11 cellular contexts compared by ENCODE assay signal in genomic region chr15:79329186-79329611, GRCh38. TPM values are rescaled to one million over a fixed set of nuclear protein-coding genes. Genes with fewer than 3 reads are reported as not detected.
A peak's percentile ranks its signal among the peaks of the same experiment; 100 is the strongest.
DNase-seq lines count a peak whose midpoint lies in the region; ATAC-seq and TF ChIP-seq lines count a peak whose summit lies in the region.
"Had no signal": no experiment of that assay in that cellular context is flagged by ENCODE, and none has a peak within 500 bp of the region (broad histone marks: within the 10 kb centered on the region; RNA-seq: fewer than 3 reads in every experiment).

No MANE protein-coding gene starts in this region.

- peaks cover 0 to 5% (median 0%) of the 10 kb centered on the region in 7 donors for H3K4me1 Mint-ChIP-seq in naive thymus-derived CD4-positive, alpha-beta T cell

- H3K27ac ChIP-seq in naive thymus-derived CD4-positive, alpha-beta T cell (ENCODE audit: low read depth, low read length) = no peak overlapping the region

- H3K4me3 Mint-ChIP-seq in naive thymus-derived CD4-positive, alpha-beta T cell = no peak overlapping the region
- H3K4me3 Mint-ChIP-seq: memory B cell had no signal

- peaks cover 0 to 22% (median 0%) of the 10 kb centered on the region in 3 experiments for H3K36me3 ChIP-seq in naive thymus-derived CD4-positive, alpha-beta T cell (ENCODE audit: control insufficient read depth in 2 of 3, insufficient read depth in 3 of 3, low read length in 3 of 3)

- H3K4me1 ChIP-seq in naive thymus-derived CD4-positive, alpha-beta T cell (ENCODE audit: control insufficient read depth in 2 of 2, insufficient read depth in 2 of 2, low read length in 2 of 2) = no peaks in the 10 kb centered on the region

- H3K27me3 ChIP-seq in naive thymus-derived CD4-positive, alpha-beta T cell (ENCODE audit: control insufficient read depth in 2 of 2, insufficient read depth in 2 of 2, low read length in 2 of 2) = no peaks in the 10 kb centered on the region

- intact Hi-C loops in naive thymus-derived CD4-positive, alpha-beta T cell (cut with micrococcal nuclease) = no loop called here

- peaks cover 0 to 2% (median 0%) of the 10 kb centered on the region in 11 donors for H3K9me3 Mint-ChIP-seq in naive thymus-derived CD4-positive, alpha-beta T cell

- H3K27me3 Mint-ChIP-seq in naive thymus-derived CD4-positive, alpha-beta T cell = no peaks in the 10 kb centered on the region
- H3K27me3 Mint-ChIP-seq: memory B cell had no signal

- no peaks in the 10 kb centered on the region for H3K9me3 ChIP-seq in naive thymus-derived CD4-positive, alpha-beta T cell (ENCODE audit: control insufficient read depth in 2 of 3, low read length in 3 of 3)

- H3K27ac Mint-ChIP-seq in naive thymus-derived CD4-positive, alpha-beta T cell = no peak overlapping the region
- H3K27ac Mint-ChIP-seq: memory B cell had no signal

- DNase-seq in AG10803 (ENCODE audit: low read depth) = peak; percentile 46
- peak; percentile 29 for DNase-seq in HT-29 (ENCODE audit: low spot score)
- DNase-seq in amniotic epithelial cell (ENCODE audit: low read depth) = peak; percentile 91
- DNase-seq in iris pigment epithelial cell (ENCODE audit: low read depth) = peak; percentile 86
- DNase-seq in stimulated activated CD4-positive, alpha-beta T cell treated with anti-CD3 and anti-CD28 coated beads, Interleukin-12 subunit alpha, Interleukin-12 subunit beta, amount 100 ng/mL, for 4 hours = no peak
- no peak for DNase-seq in naive thymus-derived CD4-positive, alpha-beta T cell
- no peak for DNase-seq in HUDEP-2 (lab: John Stamatoyannopoulos, UW; ENCODE audit: unreplicated experiment in 76 of 76)
- DNase-seq: activated T-cell treated with anti-CD3 and anti-CD28 coated beads for 4 hours, DND-41 had no signal

- POLR2A ChIA-PET in naive thymus-derived CD4-positive, alpha-beta T cell (lab: Charles Lee) = no interaction called here

- no peak overlapping the region for H3K4me3 ChIP-seq in AG10803 (ENCODE audit: low read length)
- H3K4me3 ChIP-seq in naive thymus-derived CD4-positive, alpha-beta T cell (ENCODE audit: low read length) = no peak overlapping the region

- no peak for ATAC-seq in naive thymus-derived CD4-positive, alpha-beta T cell
- ATAC-seq in HG02642 (IDR thresholded peaks at IDR 0.05; ENCODE audit: poor library complexity, unreplicated experiment) = no peak

- CTCF ChIA-PET in naive thymus-derived CD4-positive, alpha-beta T cell (lab: Charles Lee) = no interaction called here

- no peak for TF ChIP-seq CTCF in AG10803 (conservative IDR thresholded peaks at IDR 0.05; ENCODE audit: low read length)

- peaks cover 0 to 51% (median 37%) of the 10 kb centered on the region in 5 donors for H3K36me3 Mint-ChIP-seq in naive thymus-derived CD4-positive, alpha-beta T cell

RNA-seq across cellular contexts. Expression of gene TMED3, which starts 18.3 kb away (rescaled TPM):
- 212 and 218 TPM in 2 replicates for total RNA-seq in HT-29 (2014; rRNA removed; shearing (Covaris generic))
- total RNA-seq in naive thymus-derived CD4-positive, alpha-beta T cell = 10 to 100 TPM; 18.6 to 40.5 (median 21.1) TPM
- 10 to 100 TPM; 57.2 to 74.1 TPM for polyA plus RNA-seq in naive thymus-derived CD4-positive, alpha-beta T cell

RNA-seq across cellular contexts. Expression of gene ANKRD34C, which starts 46.7 kb away (rescaled TPM):
- not detected in 2 replicates for total RNA-seq in HT-29 (2014; rRNA removed; shearing (Covaris generic))
- not detected for total RNA-seq in naive thymus-derived CD4-positive, alpha-beta T cell
- polyA plus RNA-seq in naive thymus-derived CD4-positive, alpha-beta T cell = not detected

Comparison
In these comparisons a context has a peak if more than half of its experiments do, and no peak if none do; other contexts are left out.
1. DNase-seq: peak in AG10803 (single experiment), HT-29 (single experiment), amniotic epithelial cell (single experiment) and iris pigment epithelial cell (single experiment); none in stimulated activated CD4-positive, alpha-beta T cell treated with anti-CD3 and anti-CD28 coated beads, Interleukin-12 subunit alpha, Interleukin-12 subunit beta, amount 100 ng/mL, for 4 hours (single experiment), naive thymus-derived CD4-positive, alpha-beta T cell (0 of 9) and HUDEP-2 (0 of 76).